In the genomic region with DNA sequence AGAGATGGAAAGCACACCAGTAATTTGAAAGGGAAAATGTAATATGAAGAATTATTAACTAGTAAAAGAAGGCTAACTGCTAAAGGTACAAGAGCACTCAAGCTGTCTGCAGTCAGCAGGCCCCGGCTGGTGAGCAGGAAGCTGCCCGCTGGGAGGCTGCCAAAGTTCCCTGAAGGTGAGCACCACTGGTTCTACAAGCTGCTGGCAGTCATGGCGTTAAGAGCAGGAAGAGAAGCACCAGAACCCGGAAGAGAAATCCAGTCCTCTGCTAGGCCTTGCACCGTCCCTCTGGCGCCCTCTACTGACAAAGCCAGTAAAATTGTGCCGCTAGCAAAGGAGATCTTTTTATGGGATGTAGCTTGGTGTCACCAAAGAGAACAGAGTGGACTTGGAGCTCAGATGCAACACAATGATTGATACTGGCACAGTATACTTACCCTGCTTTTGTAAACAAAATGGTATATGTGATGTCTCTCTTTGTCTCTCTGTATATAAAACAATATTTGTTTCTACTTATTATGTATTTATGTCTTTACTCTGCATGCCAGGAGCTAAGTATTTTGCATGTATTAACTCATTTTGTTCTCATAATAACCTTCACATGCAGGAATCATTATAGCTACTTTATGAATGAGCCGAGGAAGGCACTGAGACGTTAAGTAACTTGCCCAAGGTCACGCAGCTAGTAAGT, we compare ENCODE assay signal across 1 cellular context.
A peak's percentile ranks its signal among the peaks of the same experiment; 100 is the strongest.
TF ChIP-seq lines count a peak whose summit lies in the region.

No MANE protein-coding gene starts in this region.

TF ChIP-seq in K562, 482 proteins besides CTCF, POLR2A, EP300 and RAD21 (continued from another document and continues in another):
- TF ChIP-seq, protein P1, sequence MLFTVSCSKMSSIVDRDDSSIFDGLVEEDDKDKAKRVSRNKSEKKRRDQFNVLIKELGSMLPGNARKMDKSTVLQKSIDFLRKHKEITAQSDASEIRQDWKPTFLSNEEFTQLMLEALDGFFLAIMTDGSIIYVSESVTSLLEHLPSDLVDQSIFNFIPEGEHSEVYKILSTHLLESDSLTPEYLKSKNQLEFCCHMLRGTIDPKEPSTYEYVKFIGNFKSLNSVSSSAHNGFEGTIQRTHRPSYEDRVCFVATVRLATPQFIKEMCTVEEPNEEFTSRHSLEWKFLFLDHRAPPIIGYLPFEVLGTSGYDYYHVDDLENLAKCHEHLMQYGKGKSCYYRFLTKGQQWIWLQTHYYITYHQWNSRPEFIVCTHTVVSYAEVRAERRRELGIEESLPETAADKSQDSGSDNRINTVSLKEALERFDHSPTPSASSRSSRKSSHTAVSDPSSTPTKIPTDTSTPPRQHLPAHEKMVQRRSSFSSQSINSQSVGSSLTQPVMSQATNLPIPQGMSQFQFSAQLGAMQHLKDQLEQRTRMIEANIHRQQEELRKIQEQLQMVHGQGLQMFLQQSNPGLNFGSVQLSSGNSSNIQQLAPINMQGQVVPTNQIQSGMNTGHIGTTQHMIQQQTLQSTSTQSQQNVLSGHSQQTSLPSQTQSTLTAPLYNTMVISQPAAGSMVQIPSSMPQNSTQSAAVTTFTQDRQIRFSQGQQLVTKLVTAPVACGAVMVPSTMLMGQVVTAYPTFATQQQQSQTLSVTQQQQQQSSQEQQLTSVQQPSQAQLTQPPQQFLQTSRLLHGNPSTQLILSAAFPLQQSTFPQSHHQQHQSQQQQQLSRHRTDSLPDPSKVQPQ (CRISPR knock-in tag; IDR thresholded peaks at IDR 0.05; ENCODE audit: borderline replicate concordance), result no peak
- TF ChIP-seq MEF2A (IDR thresholded peaks at IDR 0.05; ENCODE audit: control insufficient read depth, low read depth, low read length) (no peak), TRIM28 (IDR thresholded peaks at IDR 0.05) (0 out of 2 replicates have a peak, but pooled peaks have one; percentile 38), ZNF263 (CRISPR knock-in tag; IDR thresholded peaks at IDR 0.05; ENCODE audit: borderline replicate concordance) (peak; percentile 75; the same call in 1 of the 2 replicates), BCOR (IDR thresholded peaks at IDR 0.05) (no peak), ETV6 (IDR thresholded peaks at IDR 0.05; ENCODE audit: borderline replicate concordance in 1 of 2, low read depth in 2 of 2, low read length in 1 of 2) (peak; percentile 33 to 38; a peak in 2 of 4 replicates), ETV6 (CRISPR knock-in tag; IDR thresholded peaks at IDR 0.05; ENCODE audit: borderline replicate concordance) (no peak), SLC30A9 (CRISPR knock-in tag; IDR thresholded peaks at IDR 0.05) (no peak), PHTF2 (CRISPR knock-in tag; IDR thresholded peaks at IDR 0.05) (no peak), HSF4 (CRISPR knock-in tag; IDR thresholded peaks at IDR 0.05; ENCODE audit: borderline replicate concordance) (no peak), ZFP30 (CRISPR knock-in tag; IDR thresholded peaks at IDR 0.05; ENCODE audit: borderline replicate concordance) (no peak), HCFC1 (IDR thresholded peaks at IDR 0.05; ENCODE audit: low read depth, low read length) (0 out of 2 replicates have a peak, but pooled peaks have one; percentile 42), ZC3H11A (IDR thresholded peaks at IDR 0.05; ENCODE audit: low read depth, low read length) (no peak), RNF2 (IDR thresholded peaks at IDR 0.05) (no peak), TAF9B (IDR thresholded peaks at IDR 0.05; ENCODE audit: partially characterized antibody) (peak; percentile 20), NR2C1 (IDR thresholded peaks at IDR 0.05) (peak; percentile 93), NR2C1 (tag; IDR thresholded peaks at IDR 0.05) (peak; percentile 96), SAFB2 (IDR thresholded peaks at IDR 0.05; ENCODE audit: borderline replicate concordance, low read depth, low read length, severe bottlenecking) (no peak), SRSF1 (IDR thresholded peaks at IDR 0.05; ENCODE audit: low read depth, low read length) (no peak), ZNF311 (CRISPR knock-in tag; IDR thresholded peaks at IDR 0.05) (no peak), STAT5A (IDR thresholded peaks at IDR 0.05; ENCODE audit: borderline replicate concordance, low read length) (no peak)
- TF ChIP-seq, protein P2, sequence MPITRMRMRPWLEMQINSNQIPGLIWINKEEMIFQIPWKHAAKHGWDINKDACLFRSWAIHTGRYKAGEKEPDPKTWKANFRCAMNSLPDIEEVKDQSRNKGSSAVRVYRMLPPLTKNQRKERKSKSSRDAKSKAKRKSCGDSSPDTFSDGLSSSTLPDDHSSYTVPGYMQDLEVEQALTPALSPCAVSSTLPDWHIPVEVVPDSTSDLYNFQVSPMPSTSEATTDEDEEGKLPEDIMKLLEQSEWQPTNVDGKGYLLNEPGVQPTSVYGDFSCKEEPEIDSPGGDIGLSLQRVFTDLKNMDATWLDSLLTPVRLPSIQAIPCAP (CRISPR knock-in tag; IDR thresholded peaks at IDR 0.05; ENCODE audit: borderline replicate concordance), result no peak
- TF ChIP-seq, protein P3, sequence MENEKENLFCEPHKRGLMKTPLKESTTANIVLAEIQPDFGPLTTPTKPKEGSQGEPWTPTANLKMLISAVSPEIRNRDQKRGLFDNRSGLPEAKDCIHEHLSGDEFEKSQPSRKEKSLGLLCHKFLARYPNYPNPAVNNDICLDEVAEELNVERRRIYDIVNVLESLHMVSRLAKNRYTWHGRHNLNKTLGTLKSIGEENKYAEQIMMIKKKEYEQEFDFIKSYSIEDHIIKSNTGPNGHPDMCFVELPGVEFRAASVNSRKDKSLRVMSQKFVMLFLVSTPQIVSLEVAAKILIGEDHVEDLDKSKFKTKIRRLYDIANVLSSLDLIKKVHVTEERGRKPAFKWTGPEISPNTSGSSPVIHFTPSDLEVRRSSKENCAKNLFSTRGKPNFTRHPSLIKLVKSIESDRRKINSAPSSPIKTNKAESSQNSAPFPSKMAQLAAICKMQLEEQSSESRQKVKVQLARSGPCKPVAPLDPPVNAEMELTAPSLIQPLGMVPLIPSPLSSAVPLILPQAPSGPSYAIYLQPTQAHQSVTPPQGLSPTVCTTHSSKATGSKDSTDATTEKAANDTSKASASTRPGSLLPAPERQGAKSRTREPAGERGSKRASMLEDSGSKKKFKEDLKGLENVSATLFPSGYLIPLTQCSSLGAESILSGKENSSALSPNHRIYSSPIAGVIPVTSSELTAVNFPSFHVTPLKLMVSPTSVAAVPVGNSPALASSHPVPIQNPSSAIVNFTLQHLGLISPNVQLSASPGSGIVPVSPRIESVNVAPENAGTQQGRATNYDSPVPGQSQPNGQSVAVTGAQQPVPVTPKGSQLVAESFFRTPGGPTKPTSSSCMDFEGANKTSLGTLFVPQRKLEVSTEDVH (IDR thresholded peaks at IDR 0.05; ENCODE audit: low read depth, partially characterized antibody), result peak; percentile 39
- TF ChIP-seq, protein P4, sequence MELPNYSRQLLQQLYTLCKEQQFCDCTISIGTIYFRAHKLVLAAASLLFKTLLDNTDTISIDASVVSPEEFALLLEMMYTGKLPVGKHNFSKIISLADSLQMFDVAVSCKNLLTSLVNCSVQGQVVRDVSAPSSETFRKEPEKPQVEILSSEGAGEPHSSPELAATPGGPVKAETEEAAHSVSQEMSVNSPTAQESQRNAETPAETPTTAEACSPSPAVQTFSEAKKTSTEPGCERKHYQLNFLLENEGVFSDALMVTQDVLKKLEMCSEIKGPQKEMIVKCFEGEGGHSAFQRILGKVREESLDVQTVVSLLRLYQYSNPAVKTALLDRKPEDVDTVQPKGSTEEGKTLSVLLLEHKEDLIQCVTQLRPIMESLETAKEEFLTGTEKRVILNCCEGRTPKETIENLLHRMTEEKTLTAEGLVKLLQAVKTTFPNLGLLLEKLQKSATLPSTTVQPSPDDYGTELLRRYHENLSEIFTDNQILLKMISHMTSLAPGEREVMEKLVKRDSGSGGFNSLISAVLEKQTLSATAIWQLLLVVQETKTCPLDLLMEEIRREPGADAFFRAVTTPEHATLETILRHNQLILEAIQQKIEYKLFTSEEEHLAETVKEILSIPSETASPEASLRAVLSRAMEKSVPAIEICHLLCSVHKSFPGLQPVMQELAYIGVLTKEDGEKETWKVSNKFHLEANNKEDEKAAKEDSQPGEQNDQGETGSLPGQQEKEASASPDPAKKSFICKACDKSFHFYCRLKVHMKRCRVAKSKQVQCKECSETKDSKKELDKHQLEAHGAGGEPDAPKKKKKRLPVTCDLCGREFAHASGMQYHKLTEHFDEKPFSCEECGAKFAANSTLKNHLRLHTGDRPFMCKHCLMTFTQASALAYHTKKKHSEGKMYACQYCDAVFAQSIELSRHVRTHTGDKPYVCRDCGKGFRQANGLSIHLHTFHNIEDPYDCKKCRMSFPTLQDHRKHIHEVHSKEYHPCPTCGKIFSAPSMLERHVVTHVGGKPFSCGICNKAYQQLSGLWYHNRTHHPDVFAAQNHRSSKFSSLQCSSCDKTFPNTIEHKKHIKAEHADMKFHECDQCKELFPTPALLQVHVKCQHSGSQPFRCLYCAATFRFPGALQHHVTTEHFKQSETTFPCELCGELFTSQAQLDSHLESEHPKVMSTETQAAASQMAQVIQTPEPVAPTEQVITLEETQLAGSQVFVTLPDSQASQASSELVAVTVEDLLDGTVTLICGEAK (IDR thresholded peaks at IDR 0.05), result peak; percentile 86
- TF ChIP-seq, protein P4 (CRISPR knock-in tag; IDR thresholded peaks at IDR 0.05), result no peak
- TF ChIP-seq, protein P5, sequence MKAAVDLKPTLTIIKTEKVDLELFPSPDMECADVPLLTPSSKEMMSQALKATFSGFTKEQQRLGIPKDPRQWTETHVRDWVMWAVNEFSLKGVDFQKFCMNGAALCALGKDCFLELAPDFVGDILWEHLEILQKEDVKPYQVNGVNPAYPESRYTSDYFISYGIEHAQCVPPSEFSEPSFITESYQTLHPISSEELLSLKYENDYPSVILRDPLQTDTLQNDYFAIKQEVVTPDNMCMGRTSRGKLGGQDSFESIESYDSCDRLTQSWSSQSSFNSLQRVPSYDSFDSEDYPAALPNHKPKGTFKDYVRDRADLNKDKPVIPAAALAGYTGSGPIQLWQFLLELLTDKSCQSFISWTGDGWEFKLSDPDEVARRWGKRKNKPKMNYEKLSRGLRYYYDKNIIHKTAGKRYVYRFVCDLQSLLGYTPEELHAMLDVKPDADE (conservative IDR thresholded peaks at IDR 0.05; ENCODE audit: control insufficient read depth, low read depth, low read length), result no peak
- TF ChIP-seq, protein P6, sequence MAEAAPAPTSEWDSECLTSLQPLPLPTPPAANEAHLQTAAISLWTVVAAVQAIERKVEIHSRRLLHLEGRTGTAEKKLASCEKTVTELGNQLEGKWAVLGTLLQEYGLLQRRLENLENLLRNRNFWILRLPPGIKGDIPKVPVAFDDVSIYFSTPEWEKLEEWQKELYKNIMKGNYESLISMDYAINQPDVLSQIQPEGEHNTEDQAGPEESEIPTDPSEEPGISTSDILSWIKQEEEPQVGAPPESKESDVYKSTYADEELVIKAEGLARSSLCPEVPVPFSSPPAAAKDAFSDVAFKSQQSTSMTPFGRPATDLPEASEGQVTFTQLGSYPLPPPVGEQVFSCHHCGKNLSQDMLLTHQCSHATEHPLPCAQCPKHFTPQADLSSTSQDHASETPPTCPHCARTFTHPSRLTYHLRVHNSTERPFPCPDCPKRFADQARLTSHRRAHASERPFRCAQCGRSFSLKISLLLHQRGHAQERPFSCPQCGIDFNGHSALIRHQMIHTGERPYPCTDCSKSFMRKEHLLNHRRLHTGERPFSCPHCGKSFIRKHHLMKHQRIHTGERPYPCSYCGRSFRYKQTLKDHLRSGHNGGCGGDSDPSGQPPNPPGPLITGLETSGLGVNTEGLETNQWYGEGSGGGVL (CRISPR knock-in tag; IDR thresholded peaks at IDR 0.05), result no peak
- TF ChIP-seq, protein P7, sequence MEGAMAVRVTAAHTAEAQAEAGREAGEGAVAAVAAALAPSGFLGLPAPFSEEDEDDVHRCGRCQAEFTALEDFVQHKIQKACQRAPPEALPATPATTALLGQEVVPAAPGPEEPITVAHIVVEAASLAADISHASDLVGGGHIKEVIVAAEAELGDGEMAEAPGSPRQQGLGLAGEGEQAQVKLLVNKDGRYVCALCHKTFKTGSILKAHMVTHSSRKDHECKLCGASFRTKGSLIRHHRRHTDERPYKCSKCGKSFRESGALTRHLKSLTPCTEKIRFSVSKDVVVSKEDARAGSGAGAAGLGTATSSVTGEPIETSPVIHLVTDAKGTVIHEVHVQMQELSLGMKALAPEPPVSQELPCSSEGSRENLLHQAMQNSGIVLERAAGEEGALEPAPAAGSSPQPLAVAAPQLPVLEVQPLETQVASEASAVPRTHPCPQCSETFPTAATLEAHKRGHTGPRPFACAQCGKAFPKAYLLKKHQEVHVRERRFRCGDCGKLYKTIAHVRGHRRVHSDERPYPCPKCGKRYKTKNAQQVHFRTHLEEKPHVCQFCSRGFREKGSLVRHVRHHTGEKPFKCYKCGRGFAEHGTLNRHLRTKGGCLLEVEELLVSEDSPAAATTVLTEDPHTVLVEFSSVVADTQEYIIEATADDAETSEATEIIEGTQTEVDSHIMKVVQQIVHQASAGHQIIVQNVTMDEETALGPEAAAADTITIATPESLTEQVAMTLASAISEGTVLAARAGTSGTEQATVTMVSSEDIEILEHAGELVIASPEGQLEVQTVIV (CRISPR knock-in tag; IDR thresholded peaks at IDR 0.05; ENCODE audit: borderline replicate concordance), result no peak
